1 cellular context compared by ENCODE assay signal in genomic region chr22:38753894-38754246, GRCh38.
TF ChIP-seq lines count a peak whose summit lies in the region.

No MANE protein-coding gene starts in this region.

TF ChIP-seq in HepG2, 621 proteins besides CTCF, POLR2A, EP300 and RAD21 (continues in another document):
- TF ChIP-seq ATAD3A (CRISPR knock-in tag; IDR thresholded peaks at IDR 0.05) (no peak), FLYWCH1 (CRISPR knock-in tag; IDR thresholded peaks at IDR 0.05) (no peak), ZNF350 (CRISPR knock-in tag; IDR thresholded peaks at IDR 0.05; ENCODE audit: borderline replicate concordance, low read depth) (no peak), KDM3A (CRISPR knock-in tag; IDR thresholded peaks at IDR 0.05; ENCODE audit: low read depth) (no peak), NFE2 (CRISPR knock-in tag; IDR thresholded peaks at IDR 0.05) (no peak), RFX5 (IDR thresholded peaks at IDR 0.05; ENCODE audit: low read depth, low read length) (no peak), YEATS4 (CRISPR knock-in tag; IDR thresholded peaks at IDR 0.05; ENCODE audit: borderline replicate concordance) (peak; percentile 48; the same call in 1 of the 2 replicates), ZNF264 (CRISPR knock-in tag; IDR thresholded peaks at IDR 0.05) (no peak), TBX2 (CRISPR knock-in tag; IDR thresholded peaks at IDR 0.05; ENCODE audit: borderline replicate concordance) (peak; percentile 45; the same call in 1 of the 2 replicates), ZNF382 (CRISPR knock-in tag; IDR thresholded peaks at IDR 0.05; ENCODE audit: borderline replicate concordance) (no peak), RXRB (CRISPR knock-in tag; IDR thresholded peaks at IDR 0.05; ENCODE audit: borderline replicate concordance) (0 out of 2 replicates have a peak, but pooled peaks have one; percentile 32), MIER3 (CRISPR knock-in tag; IDR thresholded peaks at IDR 0.05; ENCODE audit: borderline replicate concordance) (peak; percentile 26; the same call in 1 of the 2 replicates), ZNF614 (CRISPR knock-in tag; IDR thresholded peaks at IDR 0.05; ENCODE audit: borderline replicate concordance) (peak; percentile 29; the same call in 1 of the 2 replicates), NFIB (CRISPR knock-in tag; IDR thresholded peaks at IDR 0.05; ENCODE audit: borderline replicate concordance) (no peak), ZNF543 (CRISPR knock-in tag; IDR thresholded peaks at IDR 0.05) (no peak), ZNF629 (CRISPR knock-in tag; conservative IDR thresholded peaks at IDR 0.05) (no peak), NKX3-1 (CRISPR knock-in tag; IDR thresholded peaks at IDR 0.05) (no peak), CEBPZ (IDR thresholded peaks at IDR 0.05; ENCODE audit: low read length) (no peak), RBAK (CRISPR knock-in tag; IDR thresholded peaks at IDR 0.05) (no peak), MAFF (IDR thresholded peaks at IDR 0.05; ENCODE audit: low read depth, low read length) (no peak), ZNF737 (CRISPR knock-in tag; IDR thresholded peaks at IDR 0.05; ENCODE audit: borderline replicate concordance) (no peak), FOXA1 (IDR thresholded peaks at IDR 0.05) (no peak), FOXA1 (CRISPR knock-in tag; IDR thresholded peaks at IDR 0.05) (no peak), NBN (conservative IDR thresholded peaks at IDR 0.05) (no peak), CEBPB (IDR thresholded peaks at IDR 0.05; ENCODE audit: borderline replicate concordance, low read depth, low read length) (peak; percentile 35; the same call in 1 of the 2 replicates), MAX (IDR thresholded peaks at IDR 0.05) (peak; percentile 72), AFF4 (CRISPR knock-in tag; IDR thresholded peaks at IDR 0.05) (no peak), DZIP1 (CRISPR knock-in tag; IDR thresholded peaks at IDR 0.05) (no peak), NRL (CRISPR knock-in tag; IDR thresholded peaks at IDR 0.05; ENCODE audit: borderline replicate concordance) (no peak), ZNF558 (CRISPR knock-in tag; IDR thresholded peaks at IDR 0.05; ENCODE audit: borderline replicate concordance) (no peak), MBD4 (IDR thresholded peaks at IDR 0.05; ENCODE audit: borderline replicate concordance, low read length) (no peak), PATZ1 (CRISPR knock-in tag; IDR thresholded peaks at IDR 0.05) (no peak; the same call in 1 of the 2 replicates), RAD51 (IDR thresholded peaks at IDR 0.05; ENCODE audit: borderline replicate concordance) (no peak), PHF5A (CRISPR knock-in tag; IDR thresholded peaks at IDR 0.05; ENCODE audit: low read depth, unreplicated experiment) (no peak), ZNF567 (CRISPR knock-in tag; IDR thresholded peaks at IDR 0.05; ENCODE audit: borderline replicate concordance) (no peak), ZC3H4 (CRISPR knock-in tag; IDR thresholded peaks at IDR 0.05; ENCODE audit: borderline replicate concordance) (no peak), KMT2B (CRISPR knock-in tag; IDR thresholded peaks at IDR 0.05) (no peak), ARID5B (CRISPR knock-in tag; IDR thresholded peaks at IDR 0.05) (peak; percentile 37), SMARCE1 (IDR thresholded peaks at IDR 0.05; ENCODE audit: borderline replicate concordance) (no peak), ZNF468 (CRISPR knock-in tag; IDR thresholded peaks at IDR 0.05) (no peak), AGO2 (optimal IDR thresholded peaks at IDR 0.05; ENCODE audit: low read depth, low read length) (no peak), BRD4 (CRISPR knock-in tag; IDR thresholded peaks at IDR 0.05) (no peak), NR2F1 (CRISPR knock-in tag; IDR thresholded peaks at IDR 0.05) (no peak), ZNF317 (CRISPR knock-in tag; IDR thresholded peaks at IDR 0.05) (no peak), ETV5 (CRISPR knock-in tag; IDR thresholded peaks at IDR 0.05; ENCODE audit: borderline replicate concordance) (peak; percentile 92), ZNF10 (CRISPR knock-in tag; IDR thresholded peaks at IDR 0.05; ENCODE audit: borderline replicate concordance, low read depth) (no peak), ATF1 (CRISPR knock-in tag; IDR thresholded peaks at IDR 0.05) (no peak), NFATC3 (CRISPR knock-in tag; IDR thresholded peaks at IDR 0.05) (no peak), IRF2 (CRISPR knock-in tag; IDR thresholded peaks at IDR 0.05) (peak; percentile 17; the same call in 1 of the 2 replicates), USF2 (IDR thresholded peaks at IDR 0.05; ENCODE audit: low read depth, low read length) (no peak), USF2 (CRISPR knock-in tag; IDR thresholded peaks at IDR 0.05; ENCODE audit: borderline replicate concordance) (no peak)
